8 cellular contexts compared by ENCODE assay signal in genomic region chr4:114598191-114599121, GRCh38. TPM values are rescaled to one million over a fixed set of nuclear protein-coding genes. Genes with fewer than 3 reads are reported as not detected.
DNase-seq lines count a peak whose midpoint lies in the region; ATAC-seq and TF ChIP-seq lines count a peak whose summit lies in the region.

TSS of gene UGT8 (plus strand) at chr4:114598807. CDS start at chr4:114622881, 24,074 bp downstream.

- CTCF ChIA-PET in GM10248 (lab: Yijun Ruan, JAX) (no interaction called here), HCT116 (lab: Charles Lee) (no interaction called here)

- no peaks in the 10 kb centered on the region for H3K36me3 ChIP-seq in HCT116 (ENCODE audit: control insufficient read depth in 1 of 2, insufficient read depth in 2 of 2, low read length in 2 of 2)
- H3K36me3 ChIP-seq in endocrine pancreas (ENCODE audit: control insufficient read depth, insufficient read depth, low read length), result no peaks in the 10 kb centered on the region

- TF ChIP-seq CTCF in GM10248 (IDR thresholded peaks at IDR 0.05; ENCODE audit: control extremely low read depth, extremely low read depth, low read depth, missing control alignments) (no peak), HCT116 (IDR thresholded peaks at IDR 0.05 in 2 of 3, conservative IDR thresholded peaks at IDR 0.05 in 1 of 3; ENCODE audit: borderline replicate concordance in 1 of 3, insufficient read depth in 1 of 3, low read depth in 2 of 3, low read length in 2 of 3) (no peak), VCaP (conservative IDR thresholded peaks at IDR 0.05) (no peak), mesothelial cell of epicardium (IDR thresholded peaks at IDR 0.05; ENCODE audit: unreplicated experiment) (no peak)

- H3K4me1 ChIP-seq in HCT116 (ENCODE audit: control insufficient read depth in 1 of 2, insufficient read depth in 2 of 2, low read length in 2 of 2), result peaks cover 3 to 16% of the 10 kb centered on the region in 2 experiments; a peak in 3 of 4 replicates
- peaks cover 19% of the 10 kb centered on the region for H3K4me1 ChIP-seq in endocrine pancreas (ENCODE audit: control insufficient read depth, insufficient read depth, low read length)

- no peak within 1 kb of the TSS for H3K27ac Mint-ChIP-seq in mesothelial cell of epicardium
- no peak within 1 kb of the TSS for H3K27ac Mint-ChIP-seq in stimulated activated effector memory CD8-positive, alpha-beta T cell treated with anti-CD3 and anti-CD28 coated beads, Interleukin-12 subunit alpha, Interleukin-12 subunit beta, amount 100 ng/mL, for 72 hours

- intact Hi-C loops in HCT116 (cut with micrococcal nuclease), result no loop called here

- H3K9me3 Mint-ChIP-seq in mesothelial cell of epicardium, result peaks cover 10% of the 10 kb centered on the region
- H3K9me3 Mint-ChIP-seq in stimulated activated effector memory CD8-positive, alpha-beta T cell treated with anti-CD3 and anti-CD28 coated beads, Interleukin-12 subunit alpha, Interleukin-12 subunit beta, amount 100 ng/mL, for 72 hours, result no peaks in the 10 kb centered on the region

- peak within 1 kb of the TSS; percentile 87 for H3K4me2 ChIP-seq in HCT116 (ENCODE audit: low read length)

- peaks cover 60% of the 10 kb centered on the region for H3K27me3 Mint-ChIP-seq in mesothelial cell of epicardium (ENCODE audit: low read depth)

- H3K27me3 ChIP-seq in HCT116 (ENCODE audit: insufficient read depth, low read length) (no peaks in the 10 kb centered on the region), endocrine pancreas (ENCODE audit: control insufficient read depth, insufficient read depth, low read length) (no peaks in the 10 kb centered on the region)

- no peaks in the 10 kb centered on the region for H4K20me1 ChIP-seq in HCT116 (ENCODE audit: insufficient read depth)

- H3K9ac ChIP-seq in HCT116 (ENCODE audit: low read length), result peak within 1 kb of the TSS; percentile 59
- peak within 1 kb of the TSS; percentile 80 for H3K9ac ChIP-seq in endocrine pancreas (ENCODE audit: control insufficient read depth, insufficient read depth, low read length)

- TF ChIP-seq POLR2A in HCT116 (IDR thresholded peaks at IDR 0.05; ENCODE audit: borderline replicate concordance, extremely low read depth, insufficient read depth, insufficient read length), result peak; percentile 52

- peaks cover 12% of the 10 kb centered on the region for H3K79me2 ChIP-seq in HCT116 (ENCODE audit: insufficient read depth, low read length)

- BruUV-seq in HCT116 (replicated peaks; lab: Mats Ljungman, UMichigan), result no TSS peak

- no peaks in the 10 kb centered on the region for H3K36me3 Mint-ChIP-seq in mesothelial cell of epicardium
- H3K36me3 Mint-ChIP-seq in stimulated activated effector memory CD8-positive, alpha-beta T cell treated with anti-CD3 and anti-CD28 coated beads, Interleukin-12 subunit alpha, Interleukin-12 subunit beta, amount 100 ng/mL, for 72 hours, result no peaks in the 10 kb centered on the region

- POLR2A ChIA-PET in GM10248 (lab: Yijun Ruan, JAX), result no interaction called here
- POLR2A ChIA-PET in HCT116 (lab: Charles Lee), result no interaction called here

- ATAC-seq in HCT116 (peak; percentile 78), GM21786 (IDR thresholded peaks at IDR 0.05; ENCODE audit: unreplicated experiment) (no peak)
- peak; percentile 66 for ATAC-seq in stimulated activated effector memory CD8-positive, alpha-beta T cell treated with anti-CD3 and anti-CD28 coated beads, Interleukin-12 subunit alpha, Interleukin-12 subunit beta, amount 100 ng/mL, for 72 hours

- peaks cover 16% of the 10 kb centered on the region for H3K4me1 Mint-ChIP-seq in mesothelial cell of epicardium
- peaks cover 13% of the 10 kb centered on the region for H3K4me1 Mint-ChIP-seq in stimulated activated effector memory CD8-positive, alpha-beta T cell treated with anti-CD3 and anti-CD28 coated beads, Interleukin-12 subunit alpha, Interleukin-12 subunit beta, amount 100 ng/mL, for 72 hours

- H2AFZ ChIP-seq in HCT116 (ENCODE audit: low read depth, low read length, poor library complexity, severe bottlenecking), result peak within 1 kb of the TSS; percentile 77

- RAD21 ChIA-PET in HCT116 (lab: Charles Lee; ENCODE audit: low non-redundant PET in 1 of 2, low total read pairs in 2 of 2, uncharacterized antibody in 2 of 2, unreplicated experiment in 2 of 2), result no interaction called here

- TF ChIP-seq RAD21 in HCT116 (IDR thresholded peaks at IDR 0.05; ENCODE audit: low read depth), result no peak

- DNase-seq in GM10248 (ENCODE audit: extremely low spot score) (peak; percentile 33), HCT116 (ENCODE audit: low read depth, low spot score) (peak; percentile 35), NCI-H1105 treated with DMSO at 0.1 percent for 48 hours (lab: John Stamatoyannopoulos, UW) (peak; percentile 67), mesothelial cell of epicardium (ENCODE audit: low spot score in 2 of 2, unreplicated experiment in 2 of 2) (peak in 1 of 2 experiments; percentile 55)
- DNase-seq in stimulated activated effector memory CD8-positive, alpha-beta T cell treated with anti-CD3 and anti-CD28 coated beads, Interleukin-12 subunit alpha, Interleukin-12 subunit beta, amount 100 ng/mL, for 72 hours (ENCODE audit: low spot score in 2 of 2), result no peak

- H3K9me2 ChIP-seq in HCT116 (ENCODE audit: insufficient read depth), result no peaks in the 10 kb centered on the region

- peak within 1 kb of the TSS; percentile 83 for H3K4me3 Mint-ChIP-seq in mesothelial cell of epicardium
- peak within 1 kb of the TSS; percentile 66 for H3K4me3 Mint-ChIP-seq in stimulated activated effector memory CD8-positive, alpha-beta T cell treated with anti-CD3 and anti-CD28 coated beads, Interleukin-12 subunit alpha, Interleukin-12 subunit beta, amount 100 ng/mL, for 72 hours

- no peaks in the 10 kb centered on the region for H3K9me3 ChIP-seq in HCT116 (ENCODE audit: control insufficient read depth in 1 of 2, insufficient read depth in 1 of 2, low read depth in 1 of 2, low read length in 2 of 2)
- no peaks in the 10 kb centered on the region for H3K9me3 ChIP-seq in endocrine pancreas (ENCODE audit: control insufficient read depth, low read length)

- H3K27ac ChIP-seq in HCT116 (ENCODE audit: low read depth, low read length) (peak within 1 kb of the TSS; percentile 58), VCaP (peak within 1 kb of the TSS; percentile 84)

- peak within 1 kb of the TSS; percentile 76 to 77 for H3K4me3 ChIP-seq in HCT116 (replicated peaks in 1 of 2; ENCODE audit: low read depth in 1 of 2, low read length in 2 of 2)
- peak within 1 kb of the TSS; percentile 93 for H3K4me3 ChIP-seq in endocrine pancreas (ENCODE audit: control insufficient read depth, insufficient read depth, low read length)

TF ChIP-seq in HCT116, 20 proteins besides CTCF, POLR2A, EP300 and RAD21:
- TF ChIP-seq MAX (IDR thresholded peaks at IDR 0.05) (peak; percentile 79), CEBPB (IDR thresholded peaks at IDR 0.05; ENCODE audit: low read depth) (no peak), EZH2 (IDR thresholded peaks at IDR 0.05) (no peak), ZFX (IDR thresholded peaks at IDR 0.05) (no peak; the same call in 1 of the 2 replicates), FOSL1 (IDR thresholded peaks at IDR 0.05; ENCODE audit: low read depth) (no peak), SP1 (IDR thresholded peaks at IDR 0.05; ENCODE audit: low read depth) (no peak), YY1 (IDR thresholded peaks at IDR 0.05; ENCODE audit: extremely low read depth, insufficient replicate concordance, low read depth, low read length) (no peak), CBX3 (IDR thresholded peaks at IDR 0.05; ENCODE audit: low read depth) (no peak), TCF7L2 (IDR thresholded peaks at IDR 0.05; ENCODE audit: borderline replicate concordance, extremely low read depth, insufficient read depth, insufficient read length) (peak; percentile 77), JUND (IDR thresholded peaks at IDR 0.05) (no peak), EZH2phosphoT487 (IDR thresholded peaks at IDR 0.05; ENCODE audit: borderline replicate concordance) (no peak), POLR2AphosphoS5 (IDR thresholded peaks at IDR 0.05; ENCODE audit: low read depth, low read length) (peak; percentile 19), EGR1 (IDR thresholded peaks at IDR 0.05; ENCODE audit: low read depth) (peak; percentile 90), REST (IDR thresholded peaks at IDR 0.05; ENCODE audit: low read depth) (no peak)
TF ChIP-seq in HCT116: peak in this region for 4.

RNA-seq across cellular contexts. Expression of gene UGT8, which starts in this region (rescaled TPM):
- total RNA-seq in HCT116 (2021; ENCODE audit: unreplicated experiment) (14.8 TPM), mesothelial cell of epicardium (0.87 to 1.6 TPM (median 1.4 TPM) in 3 replicates)
- 4.2 and 5.9 TPM in 2 replicates for polyA plus RNA-seq in HCT116 (2012)

Comparison
In these comparisons a context has a peak if more than half of its experiments do, and no peak if none do; other contexts are left out.
1. DNase-seq: peak in GM10248 (single experiment), HCT116 (single experiment) and NCI-H1105 treated with DMSO at 0.1 percent for 48 hours (single experiment); none in stimulated activated effector memory CD8-positive, alpha-beta T cell treated with anti-CD3 and anti-CD28 coated beads, Interleukin-12 subunit alpha, Interleukin-12 subunit beta, amount 100 ng/mL, for 72 hours (0 of 2).